8 cellular contexts compared by ENCODE assay signal in the genomic region with DNA sequence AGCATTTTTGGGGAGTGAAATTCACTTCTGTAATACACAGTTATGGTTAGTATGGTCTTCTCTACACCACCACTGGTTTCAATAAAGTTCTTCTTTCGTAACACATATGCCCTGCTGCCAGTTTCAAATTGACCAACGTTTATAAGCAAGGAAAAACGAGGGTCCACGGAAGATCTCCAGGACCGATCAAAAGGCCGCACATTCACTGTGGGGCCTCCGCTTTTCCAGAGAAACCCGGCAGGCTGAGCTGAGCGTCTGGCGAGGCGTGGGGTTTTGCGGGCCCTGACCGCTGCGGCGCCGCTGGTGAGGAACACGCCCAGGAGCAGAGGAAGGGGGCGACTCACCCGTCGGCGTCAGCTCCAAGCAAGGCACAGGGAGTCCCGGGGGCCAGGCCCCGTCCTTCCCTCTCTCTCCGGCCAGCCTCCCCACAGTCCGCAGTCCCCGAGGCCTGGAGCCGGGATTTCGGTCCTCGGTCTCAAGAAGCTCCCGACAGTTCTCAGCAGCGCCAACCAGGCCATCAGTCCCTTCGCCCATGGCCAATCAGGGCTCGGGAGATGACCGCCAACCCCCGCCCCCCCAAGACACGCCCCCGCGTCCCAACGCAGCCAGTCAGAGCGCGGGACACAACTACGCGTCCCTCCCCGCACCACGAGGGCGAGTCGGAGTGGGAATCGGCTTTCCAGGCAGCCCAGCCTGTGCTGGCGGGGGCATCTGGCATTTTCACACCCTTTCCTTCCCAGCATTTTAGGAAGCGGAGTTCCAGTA. TPM values are rescaled to one million over a fixed set of nuclear protein-coding genes. Genes with fewer than 3 reads are reported as not detected.
DNase-seq lines count a peak whose midpoint lies in the region; ATAC-seq, FAIRE-seq and TF ChIP-seq lines count a peak whose summit lies in the region.

TSS of gene MTERF2 (minus strand) at position 522 of the 765 bp plus-strand sequence. CDS start 8,432 bp downstream, outside the sequence.

- H3K79me2 ChIP-seq in keratinocyte (ENCODE audit: control insufficient read depth, insufficient read depth, low read length), result peaks cover 1% of the 10 kb centered on the region

- H3K4me3 ChIP-seq in AG04450 (ENCODE audit: low read depth, low read length) (peak within 1 kb of the TSS; percentile 82), keratinocyte (ENCODE audit: control insufficient read depth in 2 of 3, extremely low read depth in 1 of 3, insufficient read depth in 2 of 3, low read depth in 1 of 3, low read length in 3 of 3) (peak within 1 kb of the TSS; percentile 72 to 91 (median 88))

- POLR2A ChIA-PET in AG04450 (lab: Yijun Ruan, JAX), result interaction anchor here (0.5 to 3.4 kb wide), 5 partner anchors 9 to 668 kb away, joined by 3 to 44 read pairs (median 5); partner anchors contain the start of genes CRY1 and TMEM263

- H3K9me3 ChIP-seq in AG04450 (ENCODE audit: control insufficient read depth, insufficient read depth, low read length), result no peaks in the 10 kb centered on the region
- H3K9me3 ChIP-seq in keratinocyte (ENCODE audit: control insufficient read depth, low read depth, low read length), result no peaks in the 10 kb centered on the region

- dilution Hi-C loops in keratinocyte (cut with MboI; ENCODE audit: extremely low pct_ligation_motif_present, low sequenced_read_pairs), result no loop called here

- H3K9ac ChIP-seq in keratinocyte (ENCODE audit: control insufficient read depth, extremely low read depth, insufficient read depth, low read length), result peak within 1 kb of the TSS; percentile 86

- DNase-seq in AG04450 (ENCODE audit: low read depth, low spot score), result peak; percentile 68
- DNase-seq in NCI-H2227 treated with DMSO at 0.1 percent for 48 hours (lab: John Stamatoyannopoulos, UW), result peak; percentile 93
- DNase-seq in activated CD4-positive, CD25-positive, alpha-beta regulatory T cell treated with anti-CD3 and anti-CD28 coated beads, Interleukin-2, amount 50 U/mL, for 72 hours, result peak; percentile 70
- peak; percentile 89 to 90 for DNase-seq in cerebellar nuclear complex (lab: John Stamatoyannopoulos, UW)
- peak; percentile 61 for DNase-seq in keratinocyte (ENCODE audit: low read depth, low spot score)
- peak; percentile 68 to 79 (median 71) for DNase-seq in stimulated activated CD4-positive, alpha-beta T cell treated with anti-CD3 and anti-CD28 coated beads, Interleukin-12 subunit alpha, Interleukin-12 subunit beta, amount 100 ng/mL, for 48 hours (ENCODE audit: low read depth in 2 of 3, low spot score in 1 of 3)

- ATAC-seq in GM18907 (IDR thresholded peaks at IDR 0.05; ENCODE audit: unreplicated experiment) (peak; percentile 95), HG03139 (IDR thresholded peaks at IDR 0.05; ENCODE audit: unreplicated experiment) (peak; percentile 94)

- H3K36me3 ChIP-seq in keratinocyte (ENCODE audit: control insufficient read depth in 2 of 2, extremely low read depth in 1 of 2, insufficient read depth in 2 of 2, low read length in 2 of 2), result peaks cover 0 to 5% of the 10 kb centered on the region in 2 experiments

- H3K4me1 ChIP-seq in keratinocyte (ENCODE audit: control insufficient read depth, extremely low read depth, insufficient read depth, low read length), result peaks cover 11% of the 10 kb centered on the region

- H3K4me2 ChIP-seq in keratinocyte (ENCODE audit: control insufficient read depth, extremely low read depth, insufficient read depth, low read depth, low read length), result peak within 1 kb of the TSS; percentile 96

- H3K9me1 ChIP-seq in keratinocyte (ENCODE audit: control insufficient read depth, extremely low read depth, insufficient read depth, low read length), result no peaks in the 10 kb centered on the region

- peak within 1 kb of the TSS; percentile 82 for H3K27ac ChIP-seq in AG04450 (ENCODE audit: low read depth, low read length)
- H3K27ac ChIP-seq in keratinocyte (ENCODE audit: control insufficient read depth, insufficient read depth, low read length), result peak within 1 kb of the TSS; percentile 76

- H3K27me3 ChIP-seq in AG04450 (ENCODE audit: control insufficient read depth, insufficient read depth, low read length) (no peaks in the 10 kb centered on the region), keratinocyte (ENCODE audit: control insufficient read depth, extremely low read depth, insufficient read depth, low read length) (no peaks in the 10 kb centered on the region)

- CTCF ChIA-PET in AG04450 (lab: Charles Lee), result interaction anchor here (0.8 to 1.1 kb wide), 2 partner anchors 105 to 145 kb away, joined by 3 to 4 read pairs; no protein-coding TSS in a partner anchor

- H4K20me1 ChIP-seq in keratinocyte (ENCODE audit: control insufficient read depth, extremely low read depth, insufficient read depth, low read length), result no peaks in the 10 kb centered on the region

- 0 out of 2 replicates have a peak, but pooled peaks have one; percentile 11 for TF ChIP-seq CTCF in AG04450 (IDR thresholded peaks at IDR 0.05; ENCODE audit: low read depth, low read length)
- TF ChIP-seq CTCF in keratinocyte (optimal IDR thresholded peaks at IDR 0.05 in 1 of 3, IDR thresholded peaks at IDR 0.05 in 1 of 3, conservative IDR thresholded peaks at IDR 0.05 in 1 of 3; ENCODE audit: extremely low read depth in 1 of 3, insufficient read depth in 2 of 3, low read length in 3 of 3), result no peak

- H2AFZ ChIP-seq in keratinocyte (ENCODE audit: control insufficient read depth, low read length), result peak within 1 kb of the TSS; percentile 90

- FAIRE-seq in keratinocyte (lab: Jason Lieb, UNC), result no peak

RNA-seq across cellular contexts. Expression of gene MTERF2, which starts in this region (rescaled TPM):
- polyA plus RNA-seq in AG04450 (2011; rRNA removed), result 5.0 and 7.5 TPM in 2 replicates
- polyA minus RNA-seq in AG04450 (2011; rRNA and poly(A)+ RNA removed), result 2.1 and 2.3 TPM in 2 replicates
- 5.0 to 9.6 TPM (median 7.1 TPM) in 3 replicates for polyA plus RNA-seq in keratinocyte
- polyA plus RNA-seq in keratinocyte (2011; ENCODE audit: low read depth), result 6.1 TPM
- polyA plus RNA-seq in keratinocyte (2011; cell fraction: cytosol; rRNA removed), result 2.8 and 6.0 TPM in 2 replicates
- 17.4 and 19.5 TPM in 2 replicates for polyA plus RNA-seq in keratinocyte (2011; cell fraction: nucleus; rRNA removed)
- polyA plus RNA-seq in keratinocyte (2012; ENCODE audit: low replicate concordance), result 5.4 and 6.7 TPM in 2 replicates
- polyA minus RNA-seq in keratinocyte, result 1.5 to 4.1 TPM in 2 of 3 replicates, not detected in the other
- polyA minus RNA-seq in keratinocyte (2011; cell fraction: cytosol; rRNA and poly(A)+ RNA removed), result not detected
- polyA minus RNA-seq in keratinocyte (2011; cell fraction: nucleus; rRNA and poly(A)+ RNA removed), result 2.1 and 3.5 TPM in 2 replicates

Comparison
In these comparisons a context has a peak if more than half of its experiments do, and no peak if none do; other contexts are left out.
1. Peak in every context shown above with its lines: DNase-seq, ATAC-seq, H3K4me3 ChIP-seq and H3K27ac ChIP-seq.